18 cellular contexts compared by ENCODE assay signal in genomic region chr5:176986280-176986679, GRCh38. TPM values are rescaled to one million over a fixed set of nuclear protein-coding genes. Genes with fewer than 3 reads are reported as not detected.
DNase-seq lines count a peak whose midpoint lies in the region; ATAC-seq and TF ChIP-seq lines count a peak whose summit lies in the region.
"Had no signal": no experiment of that assay in that cellular context is flagged by ENCODE, and none has a peak within 500 bp of the region (broad histone marks: within the 10 kb centered on the region; RNA-seq: fewer than 3 reads in every experiment).

No MANE protein-coding gene starts in this region.

- no peak overlapping the region for H3K27ac ChIP-seq in CD4-positive, CD25-positive, alpha-beta regulatory T cell (ENCODE audit: insufficient read depth, low read length, poor library complexity, severe bottlenecking)
- H3K27ac ChIP-seq in OCI-LY7 (ENCODE audit: low read depth, low read length, poor library complexity, severe bottlenecking) (peak overlapping the region; percentile 95), endodermal cell (ENCODE audit: low read depth, low read length) (no peak overlapping the region), uterus (no peak overlapping the region), transverse colon (no peak overlapping the region)
- H3K27ac ChIP-seq: C4-2B had no signal

- H3K27me3 ChIP-seq in CD4-positive, CD25-positive, alpha-beta regulatory T cell (ENCODE audit: control insufficient read depth, insufficient read depth, low read length) = no peaks in the 10 kb centered on the region
- no peaks in the 10 kb centered on the region for H3K27me3 ChIP-seq in endodermal cell (ENCODE audit: control insufficient read depth, insufficient read depth, low read length, poor library complexity, severe bottlenecking)
- H3K27me3 ChIP-seq in uterus = no peaks in the 10 kb centered on the region
- H3K27me3 ChIP-seq in transverse colon = no peaks in the 10 kb centered on the region

- H3K4me3 ChIP-seq in CD4-positive, CD25-positive, alpha-beta regulatory T cell (ENCODE audit: low read depth, low read length) = no peak overlapping the region
- H3K4me3 ChIP-seq in OCI-LY7 (ENCODE audit: low read depth, low read length, poor library complexity, severe bottlenecking) (no peak overlapping the region), endodermal cell (ENCODE audit: low read length) (peak overlapping the region; percentile 67), uterus (no peak overlapping the region), transverse colon (no peak overlapping the region)

- in situ Hi-C loops in transverse colon (cut with MboI; ENCODE audit: low pct_ligation_motif_present in 1 of 4, low pct_unique_long_range_greater_than_20kb in 1 of 4, low sequenced_read_pairs in 3 of 4) = no loop called here

- peaks cover 8% of the 10 kb centered on the region for H3K36me3 Mint-ChIP-seq in activated CD8-positive, alpha-beta memory T cell treated with anti-CD3 and anti-CD28 coated beads, Interleukin-2, amount 10 ng/mL, durations not matched to agents 7 days and 5 days
- peaks cover 4% of the 10 kb centered on the region for H3K36me3 Mint-ChIP-seq in CD4-positive, CD25-positive, alpha-beta regulatory T cell
- H3K36me3 Mint-ChIP-seq in endodermal cell (ENCODE audit: low read depth) = peaks cover 72% of the 10 kb centered on the region

- POLR2A ChIA-PET in OCI-LY7 (lab: Charles Lee) = interaction anchor here (0.6 to 2.1 kb wide), 13 partner anchors 9 to 1740 kb away, joined by 3 to 16 read pairs (median 6); no protein-coding TSS in a partner anchor

- H3K9me3 ChIP-seq in CD4-positive, CD25-positive, alpha-beta regulatory T cell (ENCODE audit: control insufficient read depth in 2 of 2, low read length in 2 of 2) = no peaks in the 10 kb centered on the region
- H3K9me3 ChIP-seq in OCI-LY7 (ENCODE audit: low read length) (peaks cover 3% of the 10 kb centered on the region; the same call in 1 of the 2 replicates), endodermal cell (ENCODE audit: control insufficient read depth, low read length) (peaks cover 76% of the 10 kb centered on the region), uterus (no peaks in the 10 kb centered on the region), transverse colon (no peaks in the 10 kb centered on the region)

- no TSS peak for BruUV-seq in OCI-LY7 (replicated peaks; lab: Mats Ljungman, UMichigan)

- TF ChIP-seq POLR2A in uterus (IDR thresholded peaks at IDR 0.05) (no peak), transverse colon (IDR thresholded peaks at IDR 0.05) (no peak)

- no peaks in the 10 kb centered on the region for H3K9me3 Mint-ChIP-seq in activated CD8-positive, alpha-beta memory T cell treated with anti-CD3 and anti-CD28 coated beads, Interleukin-2, amount 10 ng/mL, durations not matched to agents 7 days and 5 days (ENCODE audit: low read depth)
- peaks cover 0 to 2% (median 0%) of the 10 kb centered on the region in 7 donors for H3K9me3 Mint-ChIP-seq in CD4-positive, CD25-positive, alpha-beta regulatory T cell
- H3K9me3 Mint-ChIP-seq in endodermal cell = peaks cover 63% of the 10 kb centered on the region

- peaks cover 5% of the 10 kb centered on the region; the same call in 1 of the 2 replicates for H4K20me1 ChIP-seq in OCI-LY7 (ENCODE audit: insufficient read depth, low read length)

- no peak for DNase-seq in activated CD8-positive, alpha-beta memory T cell treated with anti-CD3 and anti-CD28 coated beads, Interleukin-2, amount 10 ng/mL, durations not matched to agents 7 days and 5 days
- no peak for DNase-seq in activated CD8-positive, alpha-beta memory T cell treated with anti-CD3 and anti-CD28 coated beads, Interleukin-2, amount 50 U/mL, for 48 hours
- DNase-seq in CD4-positive, CD25-positive, alpha-beta regulatory T cell = no peak
- DNase-seq in OCI-LY7 (ENCODE audit: low spot score) = peak; percentile 29
- DNase-seq in endodermal cell = no peak
- DNase-seq in uterus = no peak
- no peak for DNase-seq in transverse colon
- DNase-seq: DMS79; HCEC 1CT; NCI-H1092; NCI-H1694; NCI-H2107; NCI-H226; NCI-H526; NK-92 treated with Interleukin-12 subunit alpha and Interleukin-12 subunit beta, amount 100 ng/mL, for 24 hours; PC-3 had no signal

- no peak overlapping the region for H2AFZ ChIP-seq in OCI-LY7 (ENCODE audit: low read length)

- H3K4me2 ChIP-seq in OCI-LY7 (ENCODE audit: low read length) = peak overlapping the region; percentile 73

- peaks cover 25% of the 10 kb centered on the region for H3K4me1 Mint-ChIP-seq in activated CD8-positive, alpha-beta memory T cell treated with anti-CD3 and anti-CD28 coated beads, Interleukin-2, amount 10 ng/mL, durations not matched to agents 7 days and 5 days
- peaks cover 14 to 62% (median 29%) of the 10 kb centered on the region in 4 donors for H3K4me1 Mint-ChIP-seq in CD4-positive, CD25-positive, alpha-beta regulatory T cell
- H3K4me1 Mint-ChIP-seq in endodermal cell = no peaks in the 10 kb centered on the region

- TF ChIP-seq CTCF in OCI-LY7 (conservative IDR thresholded peaks at IDR 0.05; ENCODE audit: low read length) = no peak
- TF ChIP-seq CTCF in endodermal cell (conservative IDR thresholded peaks at IDR 0.05) = no peak
- TF ChIP-seq CTCF in uterus (IDR thresholded peaks at IDR 0.05) = no peak
- TF ChIP-seq CTCF in transverse colon (IDR thresholded peaks at IDR 0.05) = no peak

- no peaks in the 10 kb centered on the region for H3K27me3 Mint-ChIP-seq in activated CD8-positive, alpha-beta memory T cell treated with anti-CD3 and anti-CD28 coated beads, Interleukin-2, amount 10 ng/mL, durations not matched to agents 7 days and 5 days
- H3K27me3 Mint-ChIP-seq in CD4-positive, CD25-positive, alpha-beta regulatory T cell = no peaks in the 10 kb centered on the region
- no peaks in the 10 kb centered on the region for H3K27me3 Mint-ChIP-seq in endodermal cell (ENCODE audit: insufficient read depth)

- no peak overlapping the region for H3K9ac ChIP-seq in endodermal cell (ENCODE audit: extremely low read depth, low read length, poor library complexity, severe bottlenecking)

- H3K4me1 ChIP-seq in CD4-positive, CD25-positive, alpha-beta regulatory T cell (ENCODE audit: control insufficient read depth, insufficient read depth, low read length, poor library complexity, severe bottlenecking) = peaks cover 25% of the 10 kb centered on the region
- H3K4me1 ChIP-seq in OCI-LY7 (ENCODE audit: insufficient read depth, low read length, poor library complexity, severe bottlenecking) = peaks cover 68% of the 10 kb centered on the region
- no peaks in the 10 kb centered on the region for H3K4me1 ChIP-seq in endodermal cell (ENCODE audit: control insufficient read depth, insufficient read depth, low read length)
- H3K4me1 ChIP-seq in uterus = no peaks in the 10 kb centered on the region
- H3K4me1 ChIP-seq in transverse colon = peaks cover 0 to 7% (median 0%) of the 10 kb centered on the region in 4 donors

- CTCF ChIA-PET in activated CD8-positive, alpha-beta memory T cell treated with anti-CD3 and anti-CD28 coated beads, Interleukin-2, amount 10 ng/mL, durations not matched to agents 7 days and 5 days (lab: Charles Lee) = interaction anchor here (0.7 to 2.9 kb wide), 6 partner anchors 11 to 673 kb away, joined by 3 to 10 read pairs (median 4); no protein-coding TSS in a partner anchor
- CTCF ChIA-PET in OCI-LY7 (lab: Charles Lee; ENCODE audit: unreplicated experiment) = no interaction called here

- peaks cover 85% of the 10 kb centered on the region for H3K79me2 ChIP-seq in OCI-LY7 (ENCODE audit: insufficient read depth, low read depth, low read length)

- peak overlapping the region; percentile 46 for H3K27ac Mint-ChIP-seq in activated CD8-positive, alpha-beta memory T cell treated with anti-CD3 and anti-CD28 coated beads, Interleukin-2, amount 10 ng/mL, durations not matched to agents 7 days and 5 days
- H3K27ac Mint-ChIP-seq in CD4-positive, CD25-positive, alpha-beta regulatory T cell = peak overlapping the region; percentile 90 to 93 (median 91)
- no peak overlapping the region for H3K27ac Mint-ChIP-seq in endodermal cell

- intact Hi-C loops in OCI-LY7 (cut with micrococcal nuclease; ENCODE audit: unreplicated experiment) (no loop called here), uterus (cut with DNase I; ENCODE audit: low total_unique reads) (no loop called here), transverse colon (cut with DNase I; ENCODE audit: low total_unique reads) (no loop called here)

- no peak for TF ChIP-seq EP300 in transverse colon (IDR thresholded peaks at IDR 0.05; ENCODE audit: low read depth)

- H3K4me3 Mint-ChIP-seq in activated CD8-positive, alpha-beta memory T cell treated with anti-CD3 and anti-CD28 coated beads, Interleukin-2, amount 10 ng/mL, durations not matched to agents 7 days and 5 days = no peak overlapping the region
- H3K4me3 Mint-ChIP-seq in CD4-positive, CD25-positive, alpha-beta regulatory T cell = peak overlapping the region in 3 of 4 donors; percentile 36 to 59 (median 41)
- no peak overlapping the region for H3K4me3 Mint-ChIP-seq in endodermal cell

- ATAC-seq in activated CD8-positive, alpha-beta memory T cell treated with anti-CD3 and anti-CD28 coated beads, Interleukin-2, amount 10 ng/mL, durations not matched to agents 7 days and 5 days = no peak
- no peak for ATAC-seq in CD4-positive, CD25-positive, alpha-beta regulatory T cell (ENCODE audit: low read depth in 2 of 2)
- ATAC-seq in HG03280 (IDR thresholded peaks at IDR 0.05; ENCODE audit: unreplicated experiment) = no peak
- ATAC-seq: PC-3 had no signal

- H3K36me3 ChIP-seq in CD4-positive, CD25-positive, alpha-beta regulatory T cell (ENCODE audit: control insufficient read depth, insufficient read depth, low read length) = peaks cover 6% of the 10 kb centered on the region
- H3K36me3 ChIP-seq in OCI-LY7 (ENCODE audit: insufficient read depth, low read length) = peaks cover 53% of the 10 kb centered on the region
- H3K36me3 ChIP-seq in endodermal cell (ENCODE audit: control insufficient read depth, insufficient read depth, low read length) = peaks cover 37% of the 10 kb centered on the region
- H3K36me3 ChIP-seq in uterus = no peaks in the 10 kb centered on the region
- H3K36me3 ChIP-seq in transverse colon = peaks cover 0 to 5% (median 0%) of the 10 kb centered on the region in 4 donors

- no peaks in the 10 kb centered on the region for H3K9me2 ChIP-seq in OCI-LY7 (ENCODE audit: insufficient read depth, low read length)

- 80 to 93% methylated on average over 1 of the region's 2 CpGs for WGBS in endodermal cell (ENCODE audit: insufficient coverage in 1 of 2, insufficient read length in 1 of 2), 2 experiments
- WGBS in transverse colon (ENCODE audit: low coverage in 1 of 2), 2 donors = 100% methylated on average over 2 of the region's 2 CpGs

RNA-seq across cellular contexts. Expression of gene UIMC1, which starts 20.3 kb away (rescaled TPM):
- 10 to 100 TPM; 50.1 to 56.0 TPM for total RNA-seq in activated CD8-positive, alpha-beta memory T cell treated with anti-CD3 and anti-CD28 coated beads, Interleukin-2, amount 10 ng/mL, durations not matched to agents 7 days and 5 days
- total RNA-seq in CD4-positive, CD25-positive, alpha-beta regulatory T cell = 80.7 TPM
- 10 to 100 TPM; 18.0 to 23.3 (median 21.1) TPM for polyA plus RNA-seq in CD4-positive, CD25-positive, alpha-beta regulatory T cell
- 42.7 and 58.4 TPM in 2 replicates for total RNA-seq in OCI-LY7 (2014; rRNA removed; shearing (Covaris generic))
- total RNA-seq in OCI-LY7 (2022) = 78.5 and 94.1 TPM in 2 replicates
- 10 to 100 TPM; 46.6 to 50.8 TPM for total RNA-seq in endodermal cell
- polyA plus RNA-seq in endodermal cell (2013, experiment 1 of 2) = 26.2 TPM
- 25.2 TPM for polyA plus RNA-seq in endodermal cell (2013, experiment 2 of 2)
- total RNA-seq in uterus = 10 to 100 TPM; 12.3 to 93.2 (median 50.0) TPM
- 100 to 1,000 TPM in 1 of 4 donors, 10 to 100 TPM in 3; 25.1 to 213 (median 34.6) TPM for total RNA-seq in transverse colon

RNA-seq across cellular contexts. Expression of gene ZNF346, which starts 36.2 kb away (rescaled TPM):
- total RNA-seq in activated CD8-positive, alpha-beta memory T cell treated with anti-CD3 and anti-CD28 coated beads, Interleukin-2, amount 10 ng/mL, durations not matched to agents 7 days and 5 days = 10 to 100 TPM; 28.8 to 31.2 TPM
- total RNA-seq in CD4-positive, CD25-positive, alpha-beta regulatory T cell = 24.2 TPM
- 10 to 100 TPM; 10.5 to 22.1 (median 14.2) TPM for polyA plus RNA-seq in CD4-positive, CD25-positive, alpha-beta regulatory T cell
- 31.8 and 36.6 TPM in 2 replicates for total RNA-seq in OCI-LY7 (2014; rRNA removed; shearing (Covaris generic))
- 39.7 and 42.4 TPM in 2 replicates for total RNA-seq in OCI-LY7 (2022)
- 10 to 100 TPM; 25.4 to 38.6 TPM for total RNA-seq in endodermal cell
- polyA plus RNA-seq in endodermal cell (2013, experiment 1 of 2) = 25.8 TPM
- polyA plus RNA-seq in endodermal cell (2013, experiment 2 of 2) = 28.3 TPM
- 10 to 100 TPM; 10.5 to 38.5 (median 29.2) TPM for total RNA-seq in uterus
- total RNA-seq in transverse colon = 10 to 100 TPM; 10.1 to 19.5 (median 12.6) TPM

Comparison
In these comparisons a context has a peak if more than half of its experiments do, and no peak if none do; other contexts are left out.
1. H3K4me3 Mint-ChIP-seq: peak in CD4-positive, CD25-positive, alpha-beta regulatory T cell (3 of 4); none in activated CD8-positive, alpha-beta memory T cell treated with anti-CD3 and anti-CD28 coated beads, Interleukin-2, amount 10 ng/mL, durations not matched to agents 7 days and 5 days (single experiment) and endodermal cell (single experiment).